In the genomic region with DNA sequence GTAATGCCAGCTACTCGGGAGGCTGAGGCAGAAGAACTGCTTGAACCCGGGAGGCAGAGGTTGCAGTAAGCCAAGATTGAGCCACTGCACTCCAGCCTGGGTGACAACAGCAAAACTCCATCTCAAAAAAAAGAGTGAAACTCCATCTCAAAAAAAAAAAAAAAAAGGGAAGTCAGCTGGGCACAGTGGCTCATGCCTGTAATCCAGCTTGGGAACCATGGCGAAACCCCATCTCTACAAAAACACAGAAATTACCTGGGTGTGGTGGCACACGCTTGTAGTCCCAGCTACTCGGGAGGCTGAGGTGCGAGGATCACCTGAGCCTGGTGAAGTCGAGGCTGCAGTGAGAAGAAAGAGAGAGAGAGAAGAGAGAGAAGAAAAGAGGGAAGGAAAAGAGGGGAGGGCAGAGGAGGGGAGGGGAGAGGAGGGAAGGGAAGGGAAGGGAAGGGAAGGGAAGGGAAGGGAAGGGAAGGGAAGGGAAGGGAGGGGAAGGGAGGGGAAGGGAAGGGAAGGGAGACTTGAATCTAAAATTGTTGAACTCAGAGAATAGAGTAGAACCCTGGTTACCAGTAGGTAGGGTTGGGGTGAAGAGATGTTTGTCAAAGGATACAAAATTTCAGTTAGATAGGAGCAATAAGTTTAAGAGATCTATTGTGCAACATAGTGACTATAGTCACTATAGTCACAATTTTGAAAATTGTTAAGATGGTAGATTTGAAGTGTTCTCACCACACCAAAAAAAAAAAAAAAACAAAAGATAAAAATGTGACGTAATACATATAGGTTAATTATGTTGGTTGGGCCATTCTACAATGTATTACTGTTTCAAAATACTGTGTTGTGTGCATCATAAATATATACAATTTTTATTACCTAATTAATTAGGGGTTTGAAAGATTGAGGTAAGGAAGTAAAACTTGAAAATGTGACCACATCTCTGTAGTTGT, we compare ENCODE assay signal across 20 cellular contexts. TPM values are rescaled to one million over a fixed set of nuclear protein-coding genes. Genes with fewer than 3 reads are reported as not detected.
A peak's percentile ranks its signal among the peaks of the same experiment; 100 is the strongest.
DNase-seq lines count a peak whose midpoint lies in the region; ATAC-seq and TF ChIP-seq lines count a peak whose summit lies in the region.
"Had no signal": no experiment of that assay in that cellular context is flagged by ENCODE, and none has a peak within 500 bp of the region (broad histone marks: within the 10 kb centered on the region; RNA-seq: fewer than 3 reads in every experiment).

No MANE protein-coding gene starts in this region.

- TF ChIP-seq CTCF in GM23338 (conservative IDR thresholded peaks at IDR 0.05; ENCODE audit: low read depth in 2 of 2) (no peak), adrenal gland (IDR thresholded peaks at IDR 0.05) (no peak), nephron (IDR thresholded peaks at IDR 0.05; ENCODE audit: unreplicated experiment in 3 of 3) (no peak), glutamatergic neuron (IDR thresholded peaks at IDR 0.05; ENCODE audit: partially characterized antibody, unreplicated experiment) (no peak), Peyer's patch (IDR thresholded peaks at IDR 0.05) (no peak)

- H4K20me1 ChIP-seq in GM23338 (replicated peaks; ENCODE audit: insufficient read depth) = no peaks in the 10 kb centered on the region

- H3K27me3 Mint-ChIP-seq in GM23338 (ENCODE audit: insufficient read depth, low read depth, poor library complexity) = peaks cover 11% of the 10 kb centered on the region
- H3K27me3 Mint-ChIP-seq in nephron (ENCODE audit: low read depth) = peaks cover 13% of the 10 kb centered on the region
- H3K27me3 Mint-ChIP-seq in activated T-helper 17 cell treated with anti-CD3 and anti-CD28 coated beads, Interleukin-2, amount 50 U/mL, for 72 hours = peaks cover 45% of the 10 kb centered on the region
- H3K27me3 Mint-ChIP-seq in glutamatergic neuron (ENCODE audit: unreplicated experiment) = no peaks in the 10 kb centered on the region

- TF ChIP-seq POLR2A in adrenal gland (IDR thresholded peaks at IDR 0.05) (no peak), Peyer's patch (IDR thresholded peaks at IDR 0.05) (no peak)

- H3K4me3 Mint-ChIP-seq in GM23338 = peak overlapping the region; percentile 86; the same call in 2 of the 3 replicates
- H3K4me3 Mint-ChIP-seq in nephron = peak overlapping the region; percentile 75 to 93 (median 87)
- no peak overlapping the region for H3K4me3 Mint-ChIP-seq in activated T-helper 17 cell treated with anti-CD3 and anti-CD28 coated beads, Interleukin-2, amount 50 U/mL, for 72 hours
- no peak overlapping the region for H3K4me3 Mint-ChIP-seq in glutamatergic neuron (ENCODE audit: unreplicated experiment)
- H3K4me3 Mint-ChIP-seq: CD4-positive, alpha-beta T cell had no signal

- H3K27ac ChIP-seq in GM23338 (ENCODE audit: low read depth) (no peak overlapping the region), adrenal gland (peak overlapping the region in 4 of 5 donors; percentile 36 to 93 (median 80)), Peyer's patch (no peak overlapping the region)

- H3K9me2 ChIP-seq in GM23338 (ENCODE audit: insufficient read depth) = no peaks in the 10 kb centered on the region

- intact Hi-C loops in adrenal gland (cut with DNase I) = no loop called here

- peaks cover 41% of the 10 kb centered on the region for H3K4me1 Mint-ChIP-seq in GM23338
- peaks cover 8% of the 10 kb centered on the region for H3K4me1 Mint-ChIP-seq in nephron
- no peaks in the 10 kb centered on the region for H3K4me1 Mint-ChIP-seq in activated T-helper 17 cell treated with anti-CD3 and anti-CD28 coated beads, Interleukin-2, amount 50 U/mL, for 72 hours
- no peaks in the 10 kb centered on the region for H3K4me1 Mint-ChIP-seq in glutamatergic neuron (ENCODE audit: low read depth, unreplicated experiment)

- no peak overlapping the region for H3K4me2 ChIP-seq in GM23338

- ATAC-seq in GM23338 = no peak
- no peak for ATAC-seq in activated T-helper 17 cell treated with anti-CD3 and anti-CD28 coated beads, Interleukin-2, amount 50 U/mL, for 72 hours (replicated peaks)
- ATAC-seq: Right ventricle myocardium inferior had no signal

- H3K79me2 ChIP-seq in GM23338 (replicated peaks; ENCODE audit: insufficient read depth) = peaks cover 14% of the 10 kb centered on the region; the same call in 1 of the 2 replicates

- no peaks in the 10 kb centered on the region for H3K9me3 ChIP-seq in adrenal gland (replicated peaks in 1 of 3)
- H3K9me3 ChIP-seq in Peyer's patch = no peaks in the 10 kb centered on the region
- H3K9me3 ChIP-seq: Caco-2 had no signal

- H3K27me3 ChIP-seq in GM23338 (ENCODE audit: insufficient read depth) = peaks cover 35% of the 10 kb centered on the region
- no peaks in the 10 kb centered on the region for H3K27me3 ChIP-seq in adrenal gland
- H3K27me3 ChIP-seq in Peyer's patch = no peaks in the 10 kb centered on the region

- no peaks in the 10 kb centered on the region for H3K9me3 Mint-ChIP-seq in GM23338
- H3K9me3 Mint-ChIP-seq in nephron = no peaks in the 10 kb centered on the region
- H3K9me3 Mint-ChIP-seq in activated T-helper 17 cell treated with anti-CD3 and anti-CD28 coated beads, Interleukin-2, amount 50 U/mL, for 72 hours = no peaks in the 10 kb centered on the region
- H3K9me3 Mint-ChIP-seq in glutamatergic neuron (ENCODE audit: unreplicated experiment) = no peaks in the 10 kb centered on the region
- H3K9me3 Mint-ChIP-seq: CD4-positive, alpha-beta T cell had no signal

- H3K4me3 ChIP-seq in GM23338 (no peak overlapping the region), adrenal gland (peak overlapping the region in 2 of 4 donors; percentile 79 to 87), Peyer's patch (no peak overlapping the region)

- in situ Hi-C loops in KBM-7 (cut with MboI; ENCODE audit: low pct_unique_long_range_greater_than_20kb, low sequenced_read_pairs) = no loop called here

- H3K27ac Mint-ChIP-seq in GM23338 (no peak overlapping the region), nephron (no peak overlapping the region), glutamatergic neuron (ENCODE audit: unreplicated experiment) (no peak overlapping the region)
- H3K27ac Mint-ChIP-seq in activated T-helper 17 cell treated with anti-CD3 and anti-CD28 coated beads, Interleukin-2, amount 50 U/mL, for 72 hours = no peak overlapping the region
- H3K27ac Mint-ChIP-seq: CD4-positive, alpha-beta T cell had no signal

- 83 to 88% (median 85%) methylated on average over 8 of the region's 8 CpGs for WGBS in adrenal gland, 4 donors

- no peak overlapping the region for H2AFZ ChIP-seq in GM23338

- H3K36me3 Mint-ChIP-seq in GM23338 (ENCODE audit: low read depth) = peaks cover 14% of the 10 kb centered on the region; the same call in 2 of the 3 replicates
- peaks cover 5% of the 10 kb centered on the region for H3K36me3 Mint-ChIP-seq in nephron (ENCODE audit: low read depth)
- no peaks in the 10 kb centered on the region for H3K36me3 Mint-ChIP-seq in activated T-helper 17 cell treated with anti-CD3 and anti-CD28 coated beads, Interleukin-2, amount 50 U/mL, for 72 hours (ENCODE audit: low read depth)
- peaks cover 5% of the 10 kb centered on the region for H3K36me3 Mint-ChIP-seq in glutamatergic neuron (ENCODE audit: unreplicated experiment)

- no peaks in the 10 kb centered on the region for H3K36me3 ChIP-seq in GM23338 (ENCODE audit: insufficient read depth)
- no peaks in the 10 kb centered on the region for H3K36me3 ChIP-seq in adrenal gland (replicated peaks in 1 of 2)
- H3K36me3 ChIP-seq in Peyer's patch = no peaks in the 10 kb centered on the region

- 0 out of 2 replicates have a peak, but pooled peaks cover 3% of the 10 kb centered on the region for H3F3A ChIP-seq in GM23338 (replicated peaks; ENCODE audit: low read depth)

- DNase-seq in GM23338 (ENCODE audit: low spot score) (no peak), KBM-7 (peak; percentile 51), adrenal gland (no peak), ureter (ENCODE audit: low spot score) (no peak), glutamatergic neuron (no peak), Peyer's patch (no peak)
- DNase-seq: Caco-2; CD4-positive, alpha-beta T cell; GDM1; KG1; NCI-H1048; NCI-H1436; NCI-H1930; NCI-H345; NCI-H524 treated with DMSO at 0.1 percent for 48 hours had no signal

- H3K4me1 ChIP-seq in GM23338 (ENCODE audit: insufficient read depth) = peaks cover 16% of the 10 kb centered on the region
- H3K4me1 ChIP-seq in adrenal gland (replicated peaks in 1 of 2) = peaks cover 28 to 52% of the 10 kb centered on the region in 2 donors
- H3K4me1 ChIP-seq in Peyer's patch = peaks cover 0 to 16% (median 0%) of the 10 kb centered on the region in 4 donors
- H3K4me1 ChIP-seq: Caco-2 had no signal

TF ChIP-seq in GM23338, 12 proteins besides CTCF, POLR2A, EP300 and RAD21 (continues in another document):
- no peak for TF ChIP-seq ZNF114 (CRISPR knock-in tag; IDR thresholded peaks at IDR 0.05)

RNA-seq across cellular contexts. Expression of a gene that starts 2.5 kb away (rescaled TPM):
- total RNA-seq in GM23338 (2014; rRNA removed; shearing (Covaris generic)) = 11.4 and 16.0 TPM in 2 replicates
- polyA plus RNA-seq in GM23338 (2016; fragmentation: Nextera tagmentation; extraction: Ambion mirVana) (6.0 and 6.5 TPM in 2 replicates), adrenal gland (100 to 1,000 TPM; 143 to 226 (median 173) TPM)
- total RNA-seq in adrenal gland (100 to 1,000 TPM; 129 to 382 (median 230) TPM), ureter (8.0 TPM), glutamatergic neuron (ENCODE audit: unreplicated experiment) (1.2 TPM), Peyer's patch (1 to 10 TPM in 3 of 4 donors, not detected in 1; 1.5 to 4.0 (median 2.3) TPM)
- total RNA-seq in activated T-helper 17 cell treated with anti-CD3 and anti-CD28 coated beads, Interleukin-2, amount 50 U/mL, for 72 hours = 1 to 10 TPM in 1 of 2 donors, under 1 TPM in 1; 0.42 to 2.2 TPM
- total RNA-seq: CD4-positive, alpha-beta T cell had no signal

RNA-seq across cellular contexts. Expression of a gene that starts 46.1 kb away (rescaled TPM):
- not detected in 2 replicates for total RNA-seq in GM23338 (2014; rRNA removed; shearing (Covaris generic))
- polyA plus RNA-seq in GM23338 (2016; fragmentation: Nextera tagmentation; extraction: Ambion mirVana) (not detected in 2 replicates), adrenal gland (1 to 10 TPM in 1 of 3 donors, under 1 TPM in 1, not detected in 1; 0.64 to 2.0 TPM)
- total RNA-seq in adrenal gland (not detected), ureter (not detected), glutamatergic neuron (ENCODE audit: unreplicated experiment) (not detected), Peyer's patch (not detected)
- under 1 TPM in 1 of 2 donors, not detected in 1; 0.74 TPM for total RNA-seq in activated T-helper 17 cell treated with anti-CD3 and anti-CD28 coated beads, Interleukin-2, amount 50 U/mL, for 72 hours
- total RNA-seq: Right ventricle myocardium inferior, SK-MEL-5 had no signal
- polyA plus RNA-seq: BJ had no signal

Comparison
In these comparisons a context has a peak if more than half of its experiments do, and no peak if none do; other contexts are left out.
1. H3K27ac ChIP-seq: peak in adrenal gland (4 of 5); none in GM23338 (single experiment) and Peyer's patch (0 of 4).
2. H3K4me3 Mint-ChIP-seq: peak in GM23338 (single experiment) and nephron (3 of 3); none in activated T-helper 17 cell treated with anti-CD3 and anti-CD28 coated beads, Interleukin-2, amount 50 U/mL, for 72 hours (single experiment) and glutamatergic neuron (single experiment).